In the genomic region with DNA sequence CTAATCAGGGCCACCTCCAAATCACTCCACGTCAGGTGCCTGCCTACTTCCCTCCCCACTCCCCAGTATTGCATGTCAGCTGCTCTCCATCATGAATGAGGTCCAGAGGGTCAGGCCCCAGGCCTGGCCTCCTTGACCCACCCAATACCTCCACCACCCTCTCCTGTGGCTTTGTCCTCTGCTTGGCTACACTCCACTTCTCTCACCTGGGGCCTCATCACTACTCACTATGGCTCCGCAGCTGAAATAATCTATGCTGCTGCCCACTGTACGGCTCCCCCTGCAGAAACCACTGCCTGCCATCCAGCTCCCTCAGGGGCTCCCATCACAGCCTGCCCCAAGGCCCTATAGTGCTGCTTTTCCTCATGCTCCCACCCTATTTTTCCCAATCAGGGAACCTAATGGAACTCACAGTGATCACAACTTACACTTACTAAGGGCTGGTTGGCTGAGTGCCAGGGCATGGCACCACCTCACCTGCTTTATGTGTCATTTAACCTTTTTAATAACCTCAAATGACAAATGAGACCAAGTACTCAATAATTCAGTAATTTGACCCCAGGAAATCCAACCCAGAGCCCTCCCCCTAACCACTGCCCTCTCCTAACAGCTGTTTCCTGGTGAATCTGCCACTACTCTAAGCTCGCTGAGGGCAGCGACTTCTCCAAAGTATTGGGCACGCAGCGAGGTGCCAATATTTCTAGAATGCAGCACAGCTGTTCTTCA, we compare ENCODE assay signal across 1 cellular context.
TF ChIP-seq lines count a peak whose summit lies in the region.

No MANE protein-coding gene starts in this region.

TF ChIP-seq in HCT116, 20 proteins besides CTCF, POLR2A, EP300 and RAD21:
- no peak for TF ChIP-seq POLR2AphosphoS5 (IDR thresholded peaks at IDR 0.05; ENCODE audit: low read depth, low read length)
- TF ChIP-seq, protein P1, sequence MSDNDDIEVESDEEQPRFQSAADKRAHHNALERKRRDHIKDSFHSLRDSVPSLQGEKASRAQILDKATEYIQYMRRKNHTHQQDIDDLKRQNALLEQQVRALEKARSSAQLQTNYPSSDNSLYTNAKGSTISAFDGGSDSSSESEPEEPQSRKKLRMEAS (IDR thresholded peaks at IDR 0.05) = no peak
- TF ChIP-seq ZFX (IDR thresholded peaks at IDR 0.05) = no peak
- TF ChIP-seq EGR1 (IDR thresholded peaks at IDR 0.05; ENCODE audit: low read depth) = no peak
- TF ChIP-seq, protein P2, sequence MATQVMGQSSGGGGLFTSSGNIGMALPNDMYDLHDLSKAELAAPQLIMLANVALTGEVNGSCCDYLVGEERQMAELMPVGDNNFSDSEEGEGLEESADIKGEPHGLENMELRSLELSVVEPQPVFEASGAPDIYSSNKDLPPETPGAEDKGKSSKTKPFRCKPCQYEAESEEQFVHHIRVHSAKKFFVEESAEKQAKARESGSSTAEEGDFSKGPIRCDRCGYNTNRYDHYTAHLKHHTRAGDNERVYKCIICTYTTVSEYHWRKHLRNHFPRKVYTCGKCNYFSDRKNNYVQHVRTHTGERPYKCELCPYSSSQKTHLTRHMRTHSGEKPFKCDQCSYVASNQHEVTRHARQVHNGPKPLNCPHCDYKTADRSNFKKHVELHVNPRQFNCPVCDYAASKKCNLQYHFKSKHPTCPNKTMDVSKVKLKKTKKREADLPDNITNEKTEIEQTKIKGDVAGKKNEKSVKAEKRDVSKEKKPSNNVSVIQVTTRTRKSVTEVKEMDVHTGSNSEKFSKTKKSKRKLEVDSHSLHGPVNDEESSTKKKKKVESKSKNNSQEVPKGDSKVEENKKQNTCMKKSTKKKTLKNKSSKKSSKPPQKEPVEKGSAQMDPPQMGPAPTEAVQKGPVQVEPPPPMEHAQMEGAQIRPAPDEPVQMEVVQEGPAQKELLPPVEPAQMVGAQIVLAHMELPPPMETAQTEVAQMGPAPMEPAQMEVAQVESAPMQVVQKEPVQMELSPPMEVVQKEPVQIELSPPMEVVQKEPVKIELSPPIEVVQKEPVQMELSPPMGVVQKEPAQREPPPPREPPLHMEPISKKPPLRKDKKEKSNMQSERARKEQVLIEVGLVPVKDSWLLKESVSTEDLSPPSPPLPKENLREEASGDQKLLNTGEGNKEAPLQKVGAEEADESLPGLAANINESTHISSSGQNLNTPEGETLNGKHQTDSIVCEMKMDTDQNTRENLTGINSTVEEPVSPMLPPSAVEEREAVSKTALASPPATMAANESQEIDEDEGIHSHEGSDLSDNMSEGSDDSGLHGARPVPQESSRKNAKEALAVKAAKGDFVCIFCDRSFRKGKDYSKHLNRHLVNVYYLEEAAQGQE (IDR thresholded peaks at IDR 0.05; ENCODE audit: low read depth) = no peak
- TF ChIP-seq JUND (IDR thresholded peaks at IDR 0.05) = no peak
- no peak for TF ChIP-seq SP1 (IDR thresholded peaks at IDR 0.05; ENCODE audit: low read depth)
- no peak for TF ChIP-seq SRF (IDR thresholded peaks at IDR 0.05; ENCODE audit: low read depth)
- TF ChIP-seq YY1 (IDR thresholded peaks at IDR 0.05; ENCODE audit: extremely low read depth, insufficient replicate concordance, low read depth, low read length) = no peak
- TF ChIP-seq, protein P3, sequence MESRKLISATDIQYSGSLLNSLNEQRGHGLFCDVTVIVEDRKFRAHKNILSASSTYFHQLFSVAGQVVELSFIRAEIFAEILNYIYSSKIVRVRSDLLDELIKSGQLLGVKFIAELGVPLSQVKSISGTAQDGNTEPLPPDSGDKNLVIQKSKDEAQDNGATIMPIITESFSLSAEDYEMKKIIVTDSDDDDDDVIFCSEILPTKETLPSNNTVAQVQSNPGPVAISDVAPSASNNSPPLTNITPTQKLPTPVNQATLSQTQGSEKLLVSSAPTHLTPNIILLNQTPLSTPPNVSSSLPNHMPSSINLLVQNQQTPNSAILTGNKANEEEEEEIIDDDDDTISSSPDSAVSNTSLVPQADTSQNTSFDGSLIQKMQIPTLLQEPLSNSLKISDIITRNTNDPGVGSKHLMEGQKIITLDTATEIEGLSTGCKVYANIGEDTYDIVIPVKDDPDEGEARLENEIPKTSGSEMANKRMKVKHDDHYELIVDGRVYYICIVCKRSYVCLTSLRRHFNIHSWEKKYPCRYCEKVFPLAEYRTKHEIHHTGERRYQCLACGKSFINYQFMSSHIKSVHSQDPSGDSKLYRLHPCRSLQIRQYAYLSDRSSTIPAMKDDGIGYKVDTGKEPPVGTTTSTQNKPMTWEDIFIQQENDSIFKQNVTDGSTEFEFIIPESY (IDR thresholded peaks at IDR 0.05; ENCODE audit: extremely low read depth, insufficient replicate concordance, low read length) = no peak
- no peak for TF ChIP-seq SIN3A (IDR thresholded peaks at IDR 0.05; ENCODE audit: low read depth)
- TF ChIP-seq EZH2 (IDR thresholded peaks at IDR 0.05) = no peak
- no peak for TF ChIP-seq FOSL1 (IDR thresholded peaks at IDR 0.05; ENCODE audit: low read depth)
- TF ChIP-seq EZH2phosphoT487 (IDR thresholded peaks at IDR 0.05; ENCODE audit: borderline replicate concordance) = no peak
- TF ChIP-seq, protein P4, sequence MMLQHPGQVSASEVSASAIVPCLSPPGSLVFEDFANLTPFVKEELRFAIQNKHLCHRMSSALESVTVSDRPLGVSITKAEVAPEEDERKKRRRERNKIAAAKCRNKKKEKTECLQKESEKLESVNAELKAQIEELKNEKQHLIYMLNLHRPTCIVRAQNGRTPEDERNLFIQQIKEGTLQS (IDR thresholded peaks at IDR 0.05) = no peak
- TF ChIP-seq ELF1 (IDR thresholded peaks at IDR 0.05; ENCODE audit: borderline replicate concordance, low read depth) = no peak
- no peak for TF ChIP-seq ZNF274 (IDR thresholded peaks at IDR 0.05; ENCODE audit: low read depth, low read length)
- TF ChIP-seq CBX3 (IDR thresholded peaks at IDR 0.05; ENCODE audit: low read depth) = no peak
